In genomic region chr17:1438593-1439083, GRCh38 we compare ENCODE assay signal across 11 cellular contexts. TPM values are rescaled to one million over a fixed set of nuclear protein-coding genes. Genes with fewer than 3 reads are reported as not detected.
A peak's percentile ranks its signal among the peaks of the same experiment; 100 is the strongest.
DNase-seq lines count a peak whose midpoint lies in the region; ATAC-seq and TF ChIP-seq lines count a peak whose summit lies in the region.
"Had no signal": no experiment of that assay in that cellular context is flagged by ENCODE, and none has a peak within 500 bp of the region (broad histone marks: within the 10 kb centered on the region; RNA-seq: fewer than 3 reads in every experiment).

No MANE protein-coding gene starts in this region.

- no peaks in the 10 kb centered on the region for H3K27me3 ChIP-seq in testis

- H3K27ac Mint-ChIP-seq in HFFc6 = peak overlapping the region; percentile 96
- H3K27ac Mint-ChIP-seq: natural killer cell treated with Interleukin-12 subunit alpha and Interleukin-12 subunit beta and Interleukin-15 and Interleukin-18, amount 100 ng/mL, for 72 hours had no signal

- intact Hi-C loops in testis (cut with DNase I; ENCODE audit: low total_unique reads) = no loop called here

- peaks cover 39% of the 10 kb centered on the region for H3K4me1 Mint-ChIP-seq in HFFc6 (ENCODE audit: low read depth)

- TF ChIP-seq CTCF in HFFc6 (IDR thresholded peaks at IDR 0.05) (no peak), testis (IDR thresholded peaks at IDR 0.05) (no peak)

- H3K36me3 ChIP-seq in testis (ENCODE audit: low read depth, missing control alignments) = no peaks in the 10 kb centered on the region

- H3K4me3 ChIP-seq in testis = no peak overlapping the region

- H3K27ac ChIP-seq in testis = peak overlapping the region in 1 of 2 donors; percentile 3

- H3K4me1 ChIP-seq in testis = peaks cover 7% of the 10 kb centered on the region

- H3K36me3 Mint-ChIP-seq in HFFc6 (ENCODE audit: low read depth) = peaks cover 26% of the 10 kb centered on the region

- H3K9me3 ChIP-seq in testis = no peaks in the 10 kb centered on the region

- TF ChIP-seq POLR2A in testis (IDR thresholded peaks at IDR 0.05) = no peak

- peak; percentile 81 for DNase-seq in HFFc6
- peak; percentile 57 for DNase-seq in astrocyte of the hippocampus (ENCODE audit: low read depth, low spot score)
- DNase-seq in left lobe of liver (ENCODE audit: low spot score) = no peak
- peak; percentile 68 for DNase-seq in testis
- no peak for DNase-seq in activated CD4-positive, alpha-beta T cell treated with anti-CD3 and anti-CD28 coated beads, Interleukin-2, amount 50 U/mL, for 1 hour
- no peak for DNase-seq in central memory CD4-positive, alpha-beta T cell
- DNase-seq in T1000 (lab: John Stamatoyannopoulos, UW) = no peak
- DNase-seq: activated effector memory CD4-positive, alpha-beta T cell treated with Interleukin-2 at 50 U/mL for 16 hours; NCI-H2227 treated with DMSO at 0.1 percent for 48 hours had no signal

- ATAC-seq in left lobe of liver = peak; percentile 56
- ATAC-seq in GM19452 (IDR thresholded peaks at IDR 0.05; ENCODE audit: unreplicated experiment) = no peak
- ATAC-seq: natural killer cell treated with Interleukin-12 subunit alpha and Interleukin-12 subunit beta and Interleukin-15 and Interleukin-18, amount 100 ng/mL, for 72 hours had no signal

- H3K27me3 Mint-ChIP-seq in HFFc6 (ENCODE audit: insufficient read depth) = peaks cover 2% of the 10 kb centered on the region
- H3K27me3 Mint-ChIP-seq: natural killer cell treated with Interleukin-12 subunit alpha and Interleukin-12 subunit beta and Interleukin-15 and Interleukin-18, amount 100 ng/mL, for 72 hours had no signal

- 46 to 74% methylated on average over 11 of the region's 11 CpGs for WGBS in testis, 2 donors

- H3K4me3 Mint-ChIP-seq in HFFc6 = peak overlapping the region; percentile 85
- H3K4me3 Mint-ChIP-seq: natural killer cell treated with Interleukin-12 subunit alpha and Interleukin-12 subunit beta and Interleukin-15 and Interleukin-18, amount 100 ng/mL, for 72 hours had no signal

- H3K9me3 Mint-ChIP-seq in HFFc6 = no peaks in the 10 kb centered on the region
- H3K9me3 Mint-ChIP-seq: natural killer cell treated with Interleukin-12 subunit alpha and Interleukin-12 subunit beta and Interleukin-15 and Interleukin-18, amount 100 ng/mL, for 72 hours had no signal

RNA-seq across cellular contexts. Expression of gene CRK, which starts 17.4 kb away (rescaled TPM):
- 10 to 100 TPM; 71.1 to 83.1 (median 77.5) TPM for total RNA-seq in HFFc6 (2021; fragmentation: NEBNext Ultra II Directional; extraction: Animal tissue kit (Norgen Biotek cat#: 25700))
- total RNA-seq in left lobe of liver (33.7 TPM), testis (10 to 100 TPM; 68.4 to 79.1 TPM)
- polyA plus RNA-seq in testis (ENCODE audit: insufficient read depth, low read depth, low replicate concordance) = 45.7 TPM

RNA-seq across cellular contexts. Expression of gene YWHAE, which starts 38.6 kb away (rescaled TPM):
- 100 to 1,000 TPM; 713 to 967 (median 844) TPM for total RNA-seq in HFFc6 (2021; fragmentation: NEBNext Ultra II Directional; extraction: Animal tissue kit (Norgen Biotek cat#: 25700))
- total RNA-seq in left lobe of liver = 174 TPM
- total RNA-seq in testis = 100 to 1,000 TPM; 678 to 749 TPM
- polyA plus RNA-seq in testis (ENCODE audit: insufficient read depth, low read depth, low replicate concordance) = 649 TPM

RNA-seq across cellular contexts. Expression of gene MYO1C, which starts 53.8 kb away (rescaled TPM):
- 100 to 1,000 TPM; 310 to 400 (median 328) TPM for total RNA-seq in HFFc6 (2021; fragmentation: NEBNext Ultra II Directional; extraction: Animal tissue kit (Norgen Biotek cat#: 25700))
- total RNA-seq in left lobe of liver = 62.5 TPM
- 10 to 100 TPM; 45.0 to 68.3 TPM for total RNA-seq in testis
- 49.2 TPM for polyA plus RNA-seq in testis (ENCODE audit: insufficient read depth, low read depth, low replicate concordance)

Comparison
In these comparisons a context has a peak if more than half of its experiments do, and no peak if none do; other contexts are left out.
1. DNase-seq: peak in HFFc6 (single experiment), astrocyte of the hippocampus (single experiment) and testis (single experiment); none in left lobe of liver (single experiment), activated CD4-positive, alpha-beta T cell treated with anti-CD3 and anti-CD28 coated beads, Interleukin-2, amount 50 U/mL, for 1 hour (single experiment), central memory CD4-positive, alpha-beta T cell (single experiment) and T1000 (single experiment).